Comparison of ENCODE assay signal across 23 cellular contexts in the genomic region with DNA sequence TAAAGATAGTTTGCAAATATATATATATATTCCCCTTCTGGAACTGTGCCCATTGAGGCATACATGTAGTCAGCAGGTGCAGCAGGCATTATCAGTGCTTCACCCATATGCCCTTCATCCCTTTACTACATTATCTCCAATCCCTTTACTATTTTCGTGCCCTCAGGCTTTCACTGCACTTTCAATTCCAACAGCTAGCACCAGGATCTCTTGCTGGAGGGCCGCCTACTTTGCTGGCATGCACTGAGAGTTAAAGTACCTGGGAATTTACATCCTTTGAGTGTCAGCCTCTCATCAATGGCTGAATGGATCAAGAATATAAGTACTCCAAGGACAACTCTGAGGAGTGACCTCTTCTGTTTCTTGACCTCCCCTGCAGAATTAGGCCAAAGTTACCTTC.
"Had no signal": no experiment of that assay in that cellular context is flagged by ENCODE, and none has a peak within 500 bp of the region (broad histone marks: within the 10 kb centered on the region; RNA-seq: fewer than 3 reads in every experiment).

No MANE protein-coding gene starts in this region.

- H3K4me3 ChIP-seq: colonic mucosa, coronary artery, dorsolateral prefrontal cortex, esophagus muscularis mucosa, esophagus squamous epithelium, gastrocnemius medialis, gastroesophageal sphincter, heart left ventricle, heart right ventricle had no signal

- H3K27ac ChIP-seq: colonic mucosa, coronary artery, dorsolateral prefrontal cortex, epithelial cell of prostate, esophagus muscularis mucosa, esophagus squamous epithelium, foreskin keratinocyte, gastrocnemius medialis, gastroesophageal sphincter, heart left ventricle, heart right ventricle had no signal

- H3K36me3 ChIP-seq: colonic mucosa, esophagus muscularis mucosa, esophagus squamous epithelium, gastrocnemius medialis, gastroesophageal sphincter, heart left ventricle, heart right ventricle had no signal

- DNase-seq: colonic mucosa; cortex of kidney; dermis blood vessel endothelial cell; dorsolateral prefrontal cortex; effector CD4-positive, alpha-beta T cell; effector CD8-positive, alpha-beta T cell; effector memory CD4-positive, alpha-beta T cell; effector memory CD8-positive, alpha-beta T cell; endodermal cell; erythroblast; esophagus squamous epithelium; foreskin fibroblast; foreskin keratinocyte; foreskin melanocyte; gastrocnemius medialis; glutamatergic neuron; head of caudate nucleus; heart left ventricle; heart right ventricle had no signal

- H3K27me3 ChIP-seq: colonic mucosa, dorsolateral prefrontal cortex, esophagus muscularis mucosa, esophagus squamous epithelium, foreskin keratinocyte, gastrocnemius medialis, gastroesophageal sphincter, heart left ventricle, heart right ventricle had no signal

- H3K4me1 ChIP-seq: colonic mucosa, esophagus muscularis mucosa, foreskin keratinocyte, gastrocnemius medialis, gastroesophageal sphincter, heart left ventricle, heart right ventricle had no signal

- H3K9me3 ChIP-seq: colonic mucosa, esophagus muscularis mucosa, esophagus squamous epithelium, gastrocnemius medialis, gastroesophageal sphincter, heart left ventricle, heart right ventricle had no signal
